In genomic region chr12:118206107-118206412, GRCh38 we compare ENCODE assay signal across 17 cellular contexts.
DNase-seq lines count a peak whose midpoint lies in the region; ATAC-seq, FAIRE-seq and TF ChIP-seq lines count a peak whose summit lies in the region.
"Had no signal": no experiment of that assay in that cellular context is flagged by ENCODE, and none has a peak within 500 bp of the region (broad histone marks: within the 10 kb centered on the region; RNA-seq: fewer than 3 reads in every experiment).

No MANE protein-coding gene starts in this region.

- H3K27ac ChIP-seq in HepG2 (ENCODE audit: extremely low read length, insufficient read depth, low read length), result peak overlapping the region; percentile 26
- no peak overlapping the region for H3K27ac ChIP-seq in right lobe of liver
- peak overlapping the region; percentile 2 for H3K27ac ChIP-seq in HL-60 (replicated peaks)
- H3K27ac ChIP-seq: gastrocnemius medialis, skin epidermis, tibial nerve had no signal

- H3K79me2 ChIP-seq in HepG2 (ENCODE audit: insufficient read depth, low read length), result no peaks in the 10 kb centered on the region

- TF ChIP-seq CTCF in HepG2 (CRISPR knock-in tag; IDR thresholded peaks at IDR 0.05), result no peak
- no peak for TF ChIP-seq CTCF in right lobe of liver (IDR thresholded peaks at IDR 0.05)
- no peak for TF ChIP-seq CTCF in HL-60 (IDR thresholded peaks at IDR 0.05; ENCODE audit: insufficient read depth, low read length)

- H3K27me3 Mint-ChIP-seq in effector memory CD8-positive, alpha-beta T cell, result no peaks in the 10 kb centered on the region
- H3K27me3 Mint-ChIP-seq in stimulated activated naive B cell treated with anti-CD40 and anti-IgM and Interleukin-4, amounts not matched to agents 10 μg/mL and 1 μg/mL and 100 μg/mL, for 72 hours, result no peaks in the 10 kb centered on the region
- H3K27me3 Mint-ChIP-seq: naive thymus-derived CD8-positive, alpha-beta T cell had no signal

- no peaks in the 10 kb centered on the region for H3K9me3 Mint-ChIP-seq in effector memory CD8-positive, alpha-beta T cell
- H3K9me3 Mint-ChIP-seq in stimulated activated naive B cell treated with anti-CD40 and anti-IgM and Interleukin-4, amounts not matched to agents 10 μg/mL and 1 μg/mL and 100 μg/mL, for 72 hours, result no peaks in the 10 kb centered on the region
- H3K9me3 Mint-ChIP-seq: naive thymus-derived CD8-positive, alpha-beta T cell had no signal

- peaks cover 57% of the 10 kb centered on the region for H3K36me3 Mint-ChIP-seq in effector memory CD8-positive, alpha-beta T cell (ENCODE audit: insufficient read depth)
- H3K36me3 Mint-ChIP-seq in stimulated activated naive B cell treated with anti-CD40 and anti-IgM and Interleukin-4, amounts not matched to agents 10 μg/mL and 1 μg/mL and 100 μg/mL, for 72 hours, result peaks cover 22 to 34% of the 10 kb centered on the region in 2 donors

- TF ChIP-seq POLR2A in HepG2 (IDR thresholded peaks at IDR 0.05; ENCODE audit: insufficient read depth in 1 of 2, low read depth in 2 of 2, low read length in 2 of 2), result no peak
- no peak for TF ChIP-seq POLR2A in right lobe of liver (IDR thresholded peaks at IDR 0.05)

- TF ChIP-seq EP300 in HepG2 (IDR thresholded peaks at IDR 0.05; ENCODE audit: low read depth in 2 of 2, low read length in 2 of 2) (no peak), HepG2 (CRISPR knock-in tag; IDR thresholded peaks at IDR 0.05; ENCODE audit: borderline replicate concordance) (no peak)

- CTCF ChIA-PET in HepG2 (lab: Yijun Ruan, JAX; ENCODE audit: low intra/inter-chr PET ratio, low total read pairs), result no interaction called here

- no peak overlapping the region for H3K4me2 ChIP-seq in HepG2 (ENCODE audit: low read depth, low read length)

- no peak overlapping the region for H3K9ac ChIP-seq in HepG2 (ENCODE audit: insufficient read depth, low read depth, low read length)

- H3K4me1 ChIP-seq in HepG2 (ENCODE audit: insufficient read depth, low read length), result no peaks in the 10 kb centered on the region
- H3K4me1 ChIP-seq in right lobe of liver, result no peaks in the 10 kb centered on the region
- H3K4me1 ChIP-seq: gastrocnemius medialis, tibial nerve had no signal

- TF ChIP-seq RAD21 in HepG2 (CRISPR knock-in tag; IDR thresholded peaks at IDR 0.05), result no peak

- H3K9me3 ChIP-seq in HepG2 (ENCODE audit: low read length) (no peaks in the 10 kb centered on the region), right lobe of liver (no peaks in the 10 kb centered on the region)
- H3K9me3 ChIP-seq: gastrocnemius medialis, tibial nerve had no signal

- H3K4me3 ChIP-seq in HepG2 (replicated peaks in 1 of 3; ENCODE audit: insufficient read depth in 1 of 3, low read depth in 2 of 3, low read length in 3 of 3) (no peak overlapping the region), right lobe of liver (no peak overlapping the region), HL-60 (replicated peaks; ENCODE audit: insufficient read depth, low read length) (no peak overlapping the region)
- H3K4me3 ChIP-seq: gastrocnemius medialis, skin epidermis, tibial nerve had no signal

- DNase-seq in HepG2 (ENCODE audit: low spot score) (peak; percentile 2), right lobe of liver (no peak), HL-60 (ENCODE audit: low read depth in 1 of 2, low spot score in 1 of 2) (peak; percentile 64 to 73)
- DNase-seq in effector memory CD8-positive, alpha-beta T cell, result no peak
- no peak for DNase-seq in stimulated activated naive B cell treated with anti-CD40 and anti-IgM and Interleukin-4, amounts not matched to agents 10 μg/mL and 1 μg/mL and 100 μg/mL, for 72 hours
- no peak for DNase-seq in effector CD4-positive, alpha-beta T cell
- no peak for DNase-seq in activated CD4-positive, CD25-positive, alpha-beta regulatory T cell treated with anti-CD3 and anti-CD28 coated beads, Interleukin-2, amount 50 U/mL, for 72 hours
- DNase-seq: activated CD4-positive, CD25-positive, alpha-beta regulatory T cell; amygdala; gastrocnemius medialis; naive thymus-derived CD8-positive, alpha-beta T cell; NCI-H1048; NCI-H748 treated with DMSO at 0.1 percent for 48 hours had no signal

- in situ Hi-C loops in HepG2 (cut with HindIII; ENCODE audit: extremely low pct_ligation_motif_present, low pct_unique_long_range_greater_than_20kb), result no loop called here

- POLR2A ChIA-PET in HepG2 (lab: Yijun Ruan, JAX), result no interaction called here

- H3K4me1 Mint-ChIP-seq in effector memory CD8-positive, alpha-beta T cell (ENCODE audit: low read depth in 2 of 2), result no peaks in the 10 kb centered on the region
- H3K4me1 Mint-ChIP-seq in stimulated activated naive B cell treated with anti-CD40 and anti-IgM and Interleukin-4, amounts not matched to agents 10 μg/mL and 1 μg/mL and 100 μg/mL, for 72 hours, result peaks cover 6 to 17% of the 10 kb centered on the region in 2 donors

- no peaks in the 10 kb centered on the region for H3K27me3 ChIP-seq in HepG2 (ENCODE audit: control insufficient read depth in 1 of 2, insufficient read depth in 2 of 2, low read length in 2 of 2)
- H3K27me3 ChIP-seq in right lobe of liver, result no peaks in the 10 kb centered on the region
- H3K27me3 ChIP-seq in HL-60 (ENCODE audit: insufficient read depth, poor library complexity, severe bottlenecking), result no peaks in the 10 kb centered on the region
- H3K27me3 ChIP-seq: gastrocnemius medialis, tibial nerve had no signal

- peak overlapping the region; percentile 35 to 62 for H3K27ac Mint-ChIP-seq in effector memory CD8-positive, alpha-beta T cell
- peak overlapping the region; percentile 81 for H3K27ac Mint-ChIP-seq in stimulated activated naive B cell treated with anti-CD40 and anti-IgM and Interleukin-4, amounts not matched to agents 10 μg/mL and 1 μg/mL and 100 μg/mL, for 72 hours

- intact Hi-C loops in HepG2 (cut with micrococcal nuclease; ENCODE audit: unreplicated experiment) (no loop called here), right lobe of liver (cut with DNase I) (no loop called here)

- no peak overlapping the region for H3K4me3 Mint-ChIP-seq in effector memory CD8-positive, alpha-beta T cell
- no peak overlapping the region for H3K4me3 Mint-ChIP-seq in stimulated activated naive B cell treated with anti-CD40 and anti-IgM and Interleukin-4, amounts not matched to agents 10 μg/mL and 1 μg/mL and 100 μg/mL, for 72 hours
- H3K4me3 Mint-ChIP-seq: naive thymus-derived CD8-positive, alpha-beta T cell had no signal

- no peak for FAIRE-seq in HepG2 (lab: Jason Lieb, UNC)
- FAIRE-seq: RCC 7860 had no signal

- ATAC-seq in HepG2 (no peak), right lobe of liver (no peak), GM19452 (IDR thresholded peaks at IDR 0.05; ENCODE audit: unreplicated experiment) (no peak)
- ATAC-seq in effector memory CD8-positive, alpha-beta T cell (replicated peaks), result no peak
- peak in 1 of 2 donors; percentile 14 for ATAC-seq in stimulated activated naive B cell treated with anti-CD40 and anti-IgM and Interleukin-4, amounts not matched to agents 10 μg/mL and 1 μg/mL and 100 μg/mL, for 72 hours (replicated peaks)
- ATAC-seq: gastrocnemius medialis; naive thymus-derived CD8-positive, alpha-beta T cell had no signal

- BruUV-seq in HepG2 (replicated peaks; lab: Mats Ljungman, UMichigan), result no TSS peak

- 78% methylated on average over 3 of the region's 3 CpGs for WGBS in HepG2 (ENCODE audit: low lambda C conversion rate)
- WGBS in right lobe of liver (ENCODE audit: insufficient coverage, low coverage, low lambda C conversion rate, missing lambda C conversion rate), result 70% methylated on average over 3 of the region's 3 CpGs

- peaks cover 0 to 3% of the 10 kb centered on the region in 2 experiments; a peak in 1 of 5 replicates for H3K36me3 ChIP-seq in HepG2 (replicated peaks in 1 of 2; ENCODE audit: control insufficient read depth in 1 of 2, insufficient read depth in 2 of 2, low read length in 2 of 2)
- H3K36me3 ChIP-seq in right lobe of liver, result peaks cover 0 to under 1% (median 0%) of the 10 kb centered on the region in 4 donors

- no peak overlapping the region for H2AFZ ChIP-seq in HepG2 (ENCODE audit: low read length)

- H4K20me1 ChIP-seq in HepG2 (ENCODE audit: insufficient read depth, low read length), result no peaks in the 10 kb centered on the region

TF ChIP-seq in HepG2, 621 proteins besides CTCF, POLR2A, EP300 and RAD21:
- TF ChIP-seq KLF11 (CRISPR knock-in tag; IDR thresholded peaks at IDR 0.05), result no peak
- TF ChIP-seq BRF2 (CRISPR knock-in tag; IDR thresholded peaks at IDR 0.05), result no peak
- TF ChIP-seq MATR3 (CRISPR knock-in tag; IDR thresholded peaks at IDR 0.05), result no peak
- TF ChIP-seq ZNF260 (CRISPR knock-in tag; IDR thresholded peaks at IDR 0.05; ENCODE audit: borderline replicate concordance, low read depth), result no peak
- TF ChIP-seq ZNF44 (CRISPR knock-in tag; IDR thresholded peaks at IDR 0.05), result no peak
- TF ChIP-seq ZNF510 (CRISPR knock-in tag; IDR thresholded peaks at IDR 0.05; ENCODE audit: low read depth), result no peak

Comparison
In these comparisons a context has a peak if more than half of its experiments do, and no peak if none do; other contexts are left out.
1. DNase-seq: peak in HepG2 (single experiment) and HL-60 (2 of 2); none in right lobe of liver (0 of 3), effector memory CD8-positive, alpha-beta T cell (0 of 3), stimulated activated naive B cell treated with anti-CD40 and anti-IgM and Interleukin-4, amounts not matched to agents 10 μg/mL and 1 μg/mL and 100 μg/mL, for 72 hours (single experiment), effector CD4-positive, alpha-beta T cell (single experiment) and activated CD4-positive, CD25-positive, alpha-beta regulatory T cell treated with anti-CD3 and anti-CD28 coated beads, Interleukin-2, amount 50 U/mL, for 72 hours (single experiment).
2. H3K27ac ChIP-seq: peak in HepG2 (single experiment) and HL-60 (single experiment); none in right lobe of liver (0 of 3).